ENCODE assay signal across 1 cellular context in genomic region chr12:42325776-42326465, GRCh38.
A peak's percentile ranks its signal among the peaks of the same experiment; 100 is the strongest.
TF ChIP-seq lines count a peak whose summit lies in the region.

Gene PPHLN1 (plus strand): TSS chr12:42326167. CDS start chr12:42335903, 9,736 bp downstream.
Gene ZCRB1 (minus strand): TSS chr12:42326094. CDS start chr12:42324102, 1,992 bp downstream.

TF ChIP-seq in HepG2, 621 proteins besides CTCF, POLR2A, EP300 and RAD21 (continued from another document and continues in another):
- TF ChIP-seq KLF15 (CRISPR knock-in tag; IDR thresholded peaks at IDR 0.05; ENCODE audit: borderline replicate concordance): no peak; the same call in 1 of the 2 replicates
- no peak for TF ChIP-seq MBNL3 (CRISPR knock-in tag; conservative IDR thresholded peaks at IDR 0.05)
- TF ChIP-seq THAP11 (CRISPR knock-in tag; IDR thresholded peaks at IDR 0.05): peak; percentile 82
- no peak for TF ChIP-seq ATRX (CRISPR knock-in tag; IDR thresholded peaks at IDR 0.05; ENCODE audit: borderline replicate concordance)
- TF ChIP-seq SOX5 (CRISPR knock-in tag; IDR thresholded peaks at IDR 0.05; ENCODE audit: borderline replicate concordance): 0 out of 2 replicates have a peak, but pooled peaks have one; percentile 11
- TF ChIP-seq FOXA1 (IDR thresholded peaks at IDR 0.05): no peak
- 0 out of 2 replicates have a peak, but pooled peaks have one; percentile 6 for TF ChIP-seq FOXA1 (CRISPR knock-in tag; IDR thresholded peaks at IDR 0.05)
- TF ChIP-seq ZNF644 (CRISPR knock-in tag; IDR thresholded peaks at IDR 0.05; ENCODE audit: low read depth): no peak
- no peak for TF ChIP-seq TOE1 (CRISPR knock-in tag; IDR thresholded peaks at IDR 0.05)
- TF ChIP-seq ZNF335 (CRISPR knock-in tag; IDR thresholded peaks at IDR 0.05): no peak
- 0 out of 2 replicates have a peak, but pooled peaks have one; percentile 38 for TF ChIP-seq ZSCAN29 (CRISPR knock-in tag; conservative IDR thresholded peaks at IDR 0.05)
- TF ChIP-seq DRAP1 (CRISPR knock-in tag; IDR thresholded peaks at IDR 0.05): peak; percentile 74
- 0 out of 2 replicates have a peak, but pooled peaks have one; percentile 21 for TF ChIP-seq ZNF609 (CRISPR knock-in tag; IDR thresholded peaks at IDR 0.05; ENCODE audit: borderline replicate concordance)
- TF ChIP-seq SMAD1 (CRISPR knock-in tag; IDR thresholded peaks at IDR 0.05; ENCODE audit: borderline replicate concordance, low read depth): peak; percentile 43; the same call in 1 of the 2 replicates
- no peak for TF ChIP-seq CREBL2 (CRISPR knock-in tag; IDR thresholded peaks at IDR 0.05; ENCODE audit: borderline replicate concordance)
- TF ChIP-seq ZNF703 (CRISPR knock-in tag; IDR thresholded peaks at IDR 0.05; ENCODE audit: borderline replicate concordance): 0 out of 2 replicates have a peak, but pooled peaks have one; percentile 38
- TF ChIP-seq SSRP1 (CRISPR knock-in tag; IDR thresholded peaks at IDR 0.05): no peak
- peak; percentile 91; the same call in 1 of the 2 replicates for TF ChIP-seq SIN3A (IDR thresholded peaks at IDR 0.05; ENCODE audit: borderline replicate concordance, low read depth, low read length)
- TF ChIP-seq ZNF207 (IDR thresholded peaks at IDR 0.05; ENCODE audit: borderline replicate concordance): no peak
- peak; percentile 80; the same call in 1 of the 2 replicates for TF ChIP-seq GMEB1 (CRISPR knock-in tag; IDR thresholded peaks at IDR 0.05; ENCODE audit: borderline replicate concordance)
- no peak for TF ChIP-seq ZNF451 (CRISPR knock-in tag; IDR thresholded peaks at IDR 0.05)
- peak; percentile 91 for TF ChIP-seq GATAD1 (CRISPR knock-in tag; IDR thresholded peaks at IDR 0.05)
- peak; percentile 9; the same call in 1 of the 2 replicates for TF ChIP-seq RARA (CRISPR knock-in tag; IDR thresholded peaks at IDR 0.05)
- TF ChIP-seq HOMEZ (CRISPR knock-in tag; IDR thresholded peaks at IDR 0.05; ENCODE audit: low read depth): no peak
- peak; percentile 63 for TF ChIP-seq MED1 (CRISPR knock-in tag; IDR thresholded peaks at IDR 0.05)
- TF ChIP-seq SIX1 (CRISPR knock-in tag; IDR thresholded peaks at IDR 0.05; ENCODE audit: borderline replicate concordance): no peak
- TF ChIP-seq UBTF (CRISPR knock-in tag; IDR thresholded peaks at IDR 0.05): peak; percentile 86
- TF ChIP-seq RNF219 (CRISPR knock-in tag; IDR thresholded peaks at IDR 0.05): no peak
- TF ChIP-seq HNRNPL (IDR thresholded peaks at IDR 0.05; ENCODE audit: low read depth, low read length): 0 out of 2 replicates have a peak, but pooled peaks have one; percentile 53
- TF ChIP-seq SIN3B (IDR thresholded peaks at IDR 0.05; ENCODE audit: low read length): peak; percentile 71; the same call in 1 of the 2 replicates
- TF ChIP-seq ZNF234 (CRISPR knock-in tag; conservative IDR thresholded peaks at IDR 0.05): no peak
- TF ChIP-seq TAF15 (IDR thresholded peaks at IDR 0.05; ENCODE audit: low read depth, low read length, poor library complexity, severe bottlenecking): no peak
- TF ChIP-seq POGK (CRISPR knock-in tag; conservative IDR thresholded peaks at IDR 0.05): 0 out of 2 replicates have a peak, but pooled peaks have one; percentile 43
- peak; percentile 50; the same call in 1 of the 2 replicates for TF ChIP-seq KDM5B (CRISPR knock-in tag; IDR thresholded peaks at IDR 0.05; ENCODE audit: borderline replicate concordance)
- TF ChIP-seq SOX6 (IDR thresholded peaks at IDR 0.05): no peak
- TF ChIP-seq SOX6 (CRISPR knock-in tag; IDR thresholded peaks at IDR 0.05): peak; percentile 58
- 0 out of 2 replicates have a peak, but pooled peaks have one; percentile 45 for TF ChIP-seq ZXDC (CRISPR knock-in tag; IDR thresholded peaks at IDR 0.05)
